32 cellular contexts compared by ENCODE assay signal in genomic region chr5:35115920-35116319, GRCh38.
"Had no signal": no experiment of that assay in that cellular context is flagged by ENCODE, and none has a peak within 500 bp of the region (broad histone marks: within the 10 kb centered on the region; RNA-seq: fewer than 3 reads in every experiment).

No MANE protein-coding gene starts in this region.

- H3K27me3 ChIP-seq: hepatocyte, neural progenitor cell, neutrophil, right atrium auricular region, right lobe of liver, transverse colon, upper lobe of right lung had no signal

- H3K4me1 Mint-ChIP-seq: naive B cell; natural killer cell; neural progenitor cell; stimulated activated memory B cell treated with anti-CD40 and anti-IgM and Interleukin-4, amounts not matched to agents 10 μg/mL and 1 μg/mL and 100 μg/mL, for 72 hours; stimulated activated naive CD8-positive, alpha-beta T cell treated with anti-CD3 and anti-CD28 coated beads, Interleukin-15, amount 100 ng/mL, for 72 hours had no signal

- H3K27ac ChIP-seq: hepatocyte, lower lobe of right lung, neural progenitor cell, neutrophil, parathyroid adenoma, psoas muscle, right atrium auricular region, right lobe of liver, transverse colon, upper lobe of right lung had no signal

- H3K36me3 Mint-ChIP-seq: mesothelial cell of epicardium; naive B cell; natural killer cell; neural progenitor cell; stimulated activated memory B cell treated with anti-CD40 and anti-IgM and Interleukin-4, amounts not matched to agents 10 μg/mL and 1 μg/mL and 100 μg/mL, for 72 hours had no signal

- ATAC-seq: left lobe of liver; left ventricle myocardium superior; lower lobe of right lung; natural killer cell; psoas muscle; stimulated activated memory B cell treated with anti-CD40 and anti-IgM and Interleukin-4, amounts not matched to agents 10 μg/mL and 1 μg/mL and 100 μg/mL, for 72 hours; stimulated activated naive CD8-positive, alpha-beta T cell treated with anti-CD3 and anti-CD28 coated beads, Interleukin-15, amount 100 ng/mL, for 72 hours; upper lobe of right lung had no signal

- H3K4me2 ChIP-seq: hepatocyte, neural progenitor cell, smooth muscle cell had no signal

- H2AFZ ChIP-seq: hepatocyte, neural progenitor cell, parathyroid adenoma had no signal

- H3K9me3 ChIP-seq: lower lobe of right lung, neutrophil, psoas muscle, right atrium auricular region, right lobe of liver, transverse colon, upper lobe of right lung had no signal

- H3K27ac Mint-ChIP-seq: mesothelial cell of epicardium; naive B cell; natural killer cell; nephron progenitor cell; neural progenitor cell; stimulated activated memory B cell treated with anti-CD40 and anti-IgM and Interleukin-4, amounts not matched to agents 10 μg/mL and 1 μg/mL and 100 μg/mL, for 72 hours; stimulated activated naive CD8-positive, alpha-beta T cell treated with anti-CD3 and anti-CD28 coated beads, Interleukin-15, amount 100 ng/mL, for 72 hours had no signal

- H3K36me3 ChIP-seq: lower lobe of right lung, neural progenitor cell, neutrophil, right atrium auricular region, right lobe of liver, transverse colon, upper lobe of right lung had no signal

- H3K9me3 Mint-ChIP-seq: nephron progenitor cell; neural progenitor cell; stimulated activated naive CD8-positive, alpha-beta T cell treated with anti-CD3 and anti-CD28 coated beads, Interleukin-15, amount 100 ng/mL, for 72 hours had no signal

- H3K4me3 Mint-ChIP-seq: mesothelial cell of epicardium; natural killer cell; nephron progenitor cell; neural progenitor cell; stimulated activated memory B cell treated with anti-CD40 and anti-IgM and Interleukin-4, amounts not matched to agents 10 μg/mL and 1 μg/mL and 100 μg/mL, for 72 hours; stimulated activated naive CD8-positive, alpha-beta T cell treated with anti-CD3 and anti-CD28 coated beads, Interleukin-15, amount 100 ng/mL, for 72 hours had no signal

- H3K4me3 ChIP-seq: hepatocyte, lower lobe of right lung, neural progenitor cell, psoas muscle, right atrium auricular region, right lobe of liver, smooth muscle cell, transverse colon, upper lobe of right lung had no signal

- DNase-seq: kidney glomerular epithelial cell; left cardiac atrium; left ventricle myocardium superior; lower lobe of right lung; mammary epithelial cell; mesendoderm; naive B cell; natural killer cell; nephron progenitor cell; occipital lobe; psoas muscle; right lobe of liver; stimulated activated CD4-positive, alpha-beta T cell treated with anti-CD3 and anti-CD28 coated beads, Interleukin-1b, Interleukin-23, amount 100 ng/mL, for 48 hours; stimulated activated CD4-positive, alpha-beta T cell treated with anti-CD3 and anti-CD28 coated beads, Interleukin-2, amount 100 ng/mL, for 48 hours; stimulated activated CD4-positive, alpha-beta T cell treated with anti-CD3 and anti-CD28 coated beads, Interleukin-4, amount 100 ng/mL, for 4 hours; stimulated activated CD8-positive, alpha-beta memory T cell treated with anti-CD3 and anti-CD28 coated beads, Interleukin-4, amount 100 ng/mL, for 48 hours; stimulated activated naive CD4-positive, alpha-beta T cell treated with Interleukin-2 at 50 U/mL for 16 hours; stimulated activated naive CD8-positive, alpha-beta T cell treated with anti-CD3 and anti-CD28 coated beads, Interleukin-15, amount 100 ng/mL, for 72 hours; substantia nigra; transverse colon; upper lobe of right lung had no signal

- H3K9ac ChIP-seq: neural progenitor cell, parathyroid adenoma had no signal

- FAIRE-seq: keratinocyte, urothelium cell line had no signal

- H3K4me1 ChIP-seq: lower lobe of right lung, neural progenitor cell, psoas muscle, right atrium auricular region, upper lobe of right lung had no signal
